Comparison of ENCODE assay signal across 25 cellular contexts in the genomic region with DNA sequence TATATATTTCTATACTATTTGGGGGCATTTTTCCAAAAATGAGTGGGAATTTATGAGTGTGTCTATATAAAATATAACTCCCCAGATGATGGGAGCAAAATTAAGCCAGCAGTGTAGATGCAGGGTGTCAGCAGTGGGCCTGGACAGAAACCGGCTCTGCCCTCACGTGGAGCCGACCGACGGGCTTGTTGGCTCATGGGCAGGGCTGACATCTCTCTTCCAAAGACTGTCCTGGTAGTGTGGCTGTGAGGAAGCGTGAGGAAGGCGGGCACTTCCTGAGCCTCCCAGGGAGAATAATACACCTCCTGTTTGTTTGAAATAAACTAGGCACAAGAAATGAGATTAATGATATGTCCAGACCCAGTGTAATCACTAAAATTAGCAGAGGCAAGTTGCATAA.
"Had no signal": no experiment of that assay in that cellular context is flagged by ENCODE, and none has a peak within 500 bp of the region (broad histone marks: within the 10 kb centered on the region; RNA-seq: fewer than 3 reads in every experiment).

No MANE protein-coding gene starts in this region.

- H3K9me3 ChIP-seq: esophagus muscularis mucosa, gastroesophageal sphincter, heart left ventricle, left lung, pancreas, right lobe of liver, thoracic aorta, upper lobe of left lung had no signal

- H3K4me1 ChIP-seq: foreskin keratinocyte, left lung, pancreas, right lobe of liver, tibial nerve, upper lobe of left lung had no signal

- H3K27ac ChIP-seq: coronary artery, esophagus muscularis mucosa, foreskin keratinocyte, gastroesophageal sphincter, heart left ventricle, hepatocyte, left lung, pancreas, right lobe of liver, thoracic aorta, tibial nerve, upper lobe of left lung had no signal

- H3K27me3 ChIP-seq: foreskin keratinocyte, right lobe of liver, upper lobe of left lung had no signal

- H3K4me3 ChIP-seq: coronary artery, esophagus muscularis mucosa, gastroesophageal sphincter, heart left ventricle, hepatocyte, left lung, pancreas, right lobe of liver, smooth muscle cell, thoracic aorta, tibial nerve, upper lobe of left lung had no signal

- H2AFZ ChIP-seq: hepatocyte had no signal

- DNase-seq: dermis blood vessel endothelial cell; effector memory CD4-positive, alpha-beta T cell; foreskin keratinocyte; left cardiac atrium; left lung; mammary epithelial cell; mesendoderm; naive thymus-derived CD8-positive, alpha-beta T cell; nephron progenitor cell; occipital lobe; pancreas; right lobe of liver; stimulated activated CD4-positive, alpha-beta T cell treated with anti-CD3 and anti-CD28 coated beads, Interleukin-4, amount 100 ng/mL, for 4 hours; stimulated activated naive B cell treated with anti-CD40 and anti-IgM and Interleukin-4, amounts not matched to agents 10 μg/mL and 1 μg/mL and 100 μg/mL, for 72 hours had no signal

- H3K36me3 ChIP-seq: esophagus muscularis mucosa, gastroesophageal sphincter, heart left ventricle, left lung, pancreas, right lobe of liver, thoracic aorta, tibial nerve, upper lobe of left lung had no signal

- H3K36me3 Mint-ChIP-seq: naive thymus-derived CD8-positive, alpha-beta T cell; stimulated activated naive B cell treated with anti-CD40 and anti-IgM and Interleukin-4, amounts not matched to agents 10 μg/mL and 1 μg/mL and 100 μg/mL, for 72 hours had no signal

- H3K4me3 Mint-ChIP-seq: naive thymus-derived CD8-positive, alpha-beta T cell; nephron progenitor cell; stimulated activated naive B cell treated with anti-CD40 and anti-IgM and Interleukin-4, amounts not matched to agents 10 μg/mL and 1 μg/mL and 100 μg/mL, for 72 hours; stimulated activated naive CD8-positive, alpha-beta T cell treated with anti-CD3 and anti-CD28 coated beads, Interleukin-15, Interleukin-2, amounts not matched to agents 100 ng/mL and 50 ng/mL, for 24 hours had no signal

- H3K27ac Mint-ChIP-seq: naive thymus-derived CD8-positive, alpha-beta T cell; nephron progenitor cell; progenitor cell of endocrine pancreas; stimulated activated naive B cell treated with anti-CD40 and anti-IgM and Interleukin-4, amounts not matched to agents 10 μg/mL and 1 μg/mL and 100 μg/mL, for 72 hours; stimulated activated naive CD8-positive, alpha-beta T cell treated with anti-CD3 and anti-CD28 coated beads, Interleukin-15, Interleukin-2, amounts not matched to agents 100 ng/mL and 50 ng/mL, for 24 hours had no signal

- H3K4me2 ChIP-seq: hepatocyte, smooth muscle cell had no signal

- H3K9me3 Mint-ChIP-seq: naive thymus-derived CD8-positive, alpha-beta T cell; nephron progenitor cell; stimulated activated naive B cell treated with anti-CD40 and anti-IgM and Interleukin-4, amounts not matched to agents 10 μg/mL and 1 μg/mL and 100 μg/mL, for 72 hours; stimulated activated naive CD8-positive, alpha-beta T cell treated with anti-CD3 and anti-CD28 coated beads, Interleukin-15, Interleukin-2, amounts not matched to agents 100 ng/mL and 50 ng/mL, for 24 hours had no signal
